18 cellular contexts compared by ENCODE assay signal in genomic region chr3:166367947-166368533, GRCh38.
DNase-seq lines count a peak whose midpoint lies in the region; ATAC-seq and TF ChIP-seq lines count a peak whose summit lies in the region.
"Had no signal": no experiment of that assay in that cellular context is flagged by ENCODE, and none has a peak within 500 bp of the region (broad histone marks: within the 10 kb centered on the region; RNA-seq: fewer than 3 reads in every experiment).

No MANE protein-coding gene starts in this region.

- no peak for TF ChIP-seq CTCF in BE2C (IDR thresholded peaks at IDR 0.05; ENCODE audit: low read depth, low read length)

- H3K27me3 ChIP-seq in BE2C, result no peaks in the 10 kb centered on the region
- H3K27me3 ChIP-seq: cardiac muscle cell, SJSA1, testis had no signal

- no peaks in the 10 kb centered on the region; the same call in 1 of the 2 replicates for H3K9me3 ChIP-seq in BE2C
- H3K9me3 ChIP-seq: SJSA1, testis had no signal

- no peaks in the 10 kb centered on the region for H3K36me3 ChIP-seq in BE2C
- H3K36me3 ChIP-seq: cardiac muscle cell, SJSA1 had no signal

- intact Hi-C loops in left colon (cut with DNase I, micrococcal nuclease), result no loop called here

- no peak overlapping the region for H3K4me3 ChIP-seq in BE2C (ENCODE audit: low read depth, low read length)
- H3K4me3 ChIP-seq: cardiac muscle cell, SJSA1, testis had no signal

- no peaks in the 10 kb centered on the region for H3K4me1 ChIP-seq in BE2C
- H3K4me1 ChIP-seq: SJSA1, testis had no signal

- ATAC-seq in HG03342 (IDR thresholded peaks at IDR 0.05; ENCODE audit: unreplicated experiment) (peak; percentile 62), left colon (peak; percentile 72), HG03135 (IDR thresholded peaks at IDR 0.05; ENCODE audit: unreplicated experiment) (no peak)
- ATAC-seq: activated T-cell treated with anti-CD3 and anti-CD28 coated beads, Interleukin-2, amount 50 U/mL, for 4 hours; left cardiac atrium; sciatic nerve had no signal

- in situ Hi-C loops in SK-MEL-5 (cut with HindIII; ENCODE audit: low pct_unique_long_range_greater_than_20kb, low sequenced_read_pairs), result no loop called here

- peak; percentile 32 for DNase-seq in DMS53 (lab: John Stamatoyannopoulos, UW)
- DNase-seq in SK-MEL-5 (ENCODE audit: low read depth, low spot score), result peak; percentile 32
- peak in 1 of 2 donors; percentile 9 for DNase-seq in left colon
- DNase-seq in BE2C, result no peak
- no peak for DNase-seq in stimulated activated CD4-positive, alpha-beta T cell treated with anti-CD3 and anti-CD28 coated beads, Interleukin-2, amount 100 ng/mL, for 24 hours
- DNase-seq: activated CD4-positive, alpha-beta memory T cell treated with anti-CD3 and anti-CD28 coated beads for 36 hours; activated T-cell treated with anti-CD3 and anti-CD28 coated beads, Interleukin-2, amount 50 U/mL, for 4 hours; C1 segment of cervical spinal cord; DMS79 treated with DMSO at 0.1 percent for 48 hours; effector CD4-positive, alpha-beta T cell; left cardiac atrium; NK-92 treated with Interleukin-12 subunit alpha and Interleukin-12 subunit beta, amount 100 ng/mL, for 24 hours; testis had no signal

Comparison
In these comparisons a context has a peak if more than half of its experiments do, and no peak if none do; other contexts are left out.
1. DNase-seq: peak in DMS53 (single experiment) and SK-MEL-5 (single experiment); none in BE2C (single experiment) and stimulated activated CD4-positive, alpha-beta T cell treated with anti-CD3 and anti-CD28 coated beads, Interleukin-2, amount 100 ng/mL, for 24 hours (0 of 2).